8 cellular contexts compared by ENCODE assay signal in genomic region chr19:8367327-8368001, GRCh38. TPM values are rescaled to one million over a fixed set of nuclear protein-coding genes. Genes with fewer than 3 reads are reported as not detected.
DNase-seq lines count a peak whose midpoint lies in the region; ATAC-seq and TF ChIP-seq lines count a peak whose summit lies in the region.

No MANE protein-coding gene starts in this region.

- H3K4me3 ChIP-seq in BJ (ENCODE audit: low read depth, low read length), result 0 out of 2 replicates have a peak overlapping the region, but pooled peaks have one; percentile 6
- H3K4me3 ChIP-seq in iPS-18c (ENCODE audit: insufficient read depth, low read depth, low read length), result peak overlapping the region; percentile 26
- H3K4me3 ChIP-seq in skeletal muscle satellite cell (ENCODE audit: low read length), result peak overlapping the region; percentile 62

- peak overlapping the region; percentile 58 to 92 (median 85) for H3K27ac Mint-ChIP-seq in brain

- no peak for TF ChIP-seq CTCF in BJ (IDR thresholded peaks at IDR 0.05; ENCODE audit: insufficient read depth, low read depth, low read length)
- no peak for TF ChIP-seq CTCF in brain (conservative IDR thresholded peaks at IDR 0.05)

- H3K27me3 Mint-ChIP-seq in brain, result peaks cover 48% of the 10 kb centered on the region

- H3K4me1 Mint-ChIP-seq in brain, result peaks cover 38% of the 10 kb centered on the region

- no peak for ATAC-seq in GM18505 (IDR thresholded peaks at IDR 0.05; ENCODE audit: unreplicated experiment)
- ATAC-seq in HG03460 (IDR thresholded peaks at IDR 0.05; ENCODE audit: unreplicated experiment), result no peak

- H3K36me3 ChIP-seq in BJ (ENCODE audit: control insufficient read depth, insufficient read depth, low read length) (peaks cover 3% of the 10 kb centered on the region), skeletal muscle satellite cell (ENCODE audit: insufficient read depth, low read length) (peaks cover 32% of the 10 kb centered on the region)

- DNase-seq in BJ (ENCODE audit: low read depth) (peak; percentile 82), NCI-H1092 (lab: John Stamatoyannopoulos, UW) (peak; percentile 5), HUDEP-2 (lab: John Stamatoyannopoulos, UW; ENCODE audit: unreplicated experiment in 76 of 76) (no peak)

- no peaks in the 10 kb centered on the region for H3K9me3 ChIP-seq in iPS-18c (ENCODE audit: control insufficient read depth, insufficient read depth, low read length)
- H3K9me3 ChIP-seq in skeletal muscle satellite cell (replicated peaks; ENCODE audit: low read length), result no peaks in the 10 kb centered on the region

- H3K4me3 Mint-ChIP-seq in brain, result peak overlapping the region; percentile 65 to 75 (median 70)

- CTCF ChIA-PET in BJ (lab: Yijun Ruan, JAX), result interaction anchor here (0.9 to 2.1 kb wide), 3 partner anchors 12 to 46 kb away, joined by 3 to 14 read pairs (median 4); partner anchors contain the start of gene MARCHF2

- peaks cover 48% of the 10 kb centered on the region for H3K4me1 ChIP-seq in skeletal muscle satellite cell (ENCODE audit: control insufficient read depth, insufficient read depth, low read length)

- peak overlapping the region; percentile 84 for H3K4me2 ChIP-seq in skeletal muscle satellite cell (ENCODE audit: low read length)

- H3K36me3 Mint-ChIP-seq in brain, result peaks cover 25% of the 10 kb centered on the region

- H3K9ac ChIP-seq in skeletal muscle satellite cell (ENCODE audit: low read depth, low read length), result peak overlapping the region; percentile 12

- H3K27me3 ChIP-seq in BJ (ENCODE audit: control insufficient read depth, insufficient read depth, low read length), result no peaks in the 10 kb centered on the region
- no peaks in the 10 kb centered on the region for H3K27me3 ChIP-seq in skeletal muscle satellite cell (ENCODE audit: control insufficient read depth, insufficient read depth, low read length)

- POLR2A ChIA-PET in BJ (lab: Charles Lee), result interaction anchor here (0.8 to 0.9 kb wide), 2 partner anchors 23 to 77 kb away, joined by 3 to 5 read pairs; partner anchors contain the start of genes HNRNPM and RAB11B

- TF ChIP-seq POLR2A in GM18505 (IDR thresholded peaks at IDR 0.05; ENCODE audit: borderline replicate concordance, extremely low read depth, insufficient read depth, insufficient read length), result no peak

- H3K9me3 Mint-ChIP-seq in brain, result peaks cover 0 to 14% (median 0%) of the 10 kb centered on the region in 5 experiments

RNA-seq across cellular contexts. Expression of gene ANGPTL4, which starts 3.5 kb away (rescaled TPM):
- polyA plus RNA-seq in BJ (2011; rRNA removed), result 2.2 and 3.2 TPM in 2 replicates
- 0.93 and 1.7 TPM in 2 replicates for polyA minus RNA-seq in BJ (2011; rRNA and poly(A)+ RNA removed)
- polyA plus RNA-seq in brain (ENCODE audit: insufficient read depth, low read depth, low replicate concordance), result 23.4 TPM
- 60.3 and 159 TPM in 2 replicates for total RNA-seq in skeletal muscle satellite cell (2012; rRNA removed)

RNA-seq across cellular contexts. Expression of gene RAB11B, which starts 22.7 kb away (rescaled TPM):
- polyA plus RNA-seq in BJ (2011; rRNA removed) (27.3 and 50.0 TPM in 2 replicates), brain (ENCODE audit: insufficient read depth, low read depth, low replicate concordance) (561 TPM)
- polyA minus RNA-seq in BJ (2011; rRNA and poly(A)+ RNA removed), result 20.9 and 22.2 TPM in 2 replicates
- 20.1 and 25.1 TPM in 2 replicates for total RNA-seq in skeletal muscle satellite cell (2012; rRNA removed)

RNA-seq across cellular contexts. Expression of gene KANK3, which starts 24.4 kb away (rescaled TPM):
- polyA plus RNA-seq in BJ (2011; rRNA removed), result 0.02 TPM in 1 of 2 replicates, not detected in the other
- polyA minus RNA-seq in BJ (2011; rRNA and poly(A)+ RNA removed), result not detected in 2 replicates
- polyA plus RNA-seq in brain (ENCODE audit: insufficient read depth, low read depth, low replicate concordance), result 3.2 TPM
- total RNA-seq in skeletal muscle satellite cell (2012; rRNA removed), result 0.22 and 0.51 TPM in 2 replicates

RNA-seq across cellular contexts. Expression of gene MARCHF2, which starts 45.6 kb away (rescaled TPM):
- polyA plus RNA-seq in BJ (2011; rRNA removed) (27.3 and 39.3 TPM in 2 replicates), brain (ENCODE audit: insufficient read depth, low read depth, low replicate concordance) (82.9 TPM)
- 17.9 and 25.4 TPM in 2 replicates for polyA minus RNA-seq in BJ (2011; rRNA and poly(A)+ RNA removed)
- total RNA-seq in skeletal muscle satellite cell (2012; rRNA removed), result 29.7 and 43.7 TPM in 2 replicates

RNA-seq across cellular contexts. Expression of gene RPS28, which starts 46.2 kb away (rescaled TPM):
- polyA plus RNA-seq in BJ (2011; rRNA removed) (371 and 525 TPM in 2 replicates), brain (ENCODE audit: insufficient read depth, low read depth, low replicate concordance) (2,519 TPM)
- 349 and 391 TPM in 2 replicates for polyA minus RNA-seq in BJ (2011; rRNA and poly(A)+ RNA removed)
- total RNA-seq in skeletal muscle satellite cell (2012; rRNA removed), result 161 and 190 TPM in 2 replicates

Comparison
In these comparisons a context has a peak if more than half of its experiments do, and no peak if none do; other contexts are left out.
1. DNase-seq: peak in BJ (single experiment) and NCI-H1092 (single experiment); none in HUDEP-2 (0 of 76).
2. H3K4me3 ChIP-seq: peak in every context shown above with its lines; median percentile 62 in skeletal muscle satellite cell; 26 in iPS-18c; 6 in BJ.
3. RNA of gene RAB11B, which starts 22.7 kb away (polyA plus RNA-seq): 561 TPM in brain (single experiment); 27.3 to 50.0 TPM in BJ; every median in the first group is over 10 times any median in the second.